In genomic region chr14:22929848-22930364, GRCh38 we compare ENCODE assay signal across 8 cellular contexts. TPM values are rescaled to one million over a fixed set of nuclear protein-coding genes. Genes with fewer than 3 reads are reported as not detected.
DNase-seq lines count a peak whose midpoint lies in the region; ATAC-seq and TF ChIP-seq lines count a peak whose summit lies in the region.

No MANE protein-coding gene starts in this region.

- no peaks in the 10 kb centered on the region for H3K9me3 Mint-ChIP-seq in CD8-positive, alpha-beta T cell
- no peaks in the 10 kb centered on the region for H3K9me3 Mint-ChIP-seq in neural progenitor cell

- POLR2A ChIA-PET in CD8-positive, alpha-beta T cell (lab: Charles Lee), result interaction anchor here (0.6 to 3.2 kb wide), 20 partner anchors 11 to 360 kb away, joined by 3 to 32 read pairs (median 4); partner anchors contain the start of genes ACIN1, AJUBA, C14orf119 and HAUS4

- H2AFZ ChIP-seq in neural progenitor cell (replicated peaks), result peak overlapping the region; percentile 77

- peaks cover 27% of the 10 kb centered on the region for H3K79me2 ChIP-seq in neural progenitor cell (ENCODE audit: low read depth)

- peak; percentile 7 for ATAC-seq in CD8-positive, alpha-beta T cell
- no peak for ATAC-seq in HG03432 (IDR thresholded peaks at IDR 0.05; ENCODE audit: unreplicated experiment)

- peak overlapping the region; percentile 80 for H3K4me2 ChIP-seq in neural progenitor cell

- DNase-seq in CD8-positive, alpha-beta T cell, result no peak
- no peak for DNase-seq in HL-60 (ENCODE audit: low read depth in 1 of 2, low spot score in 1 of 2)
- no peak for DNase-seq in effector memory CD4-positive, alpha-beta T cell
- no peak for DNase-seq in neural progenitor cell (ENCODE audit: low spot score)
- DNase-seq in posterior cingulate gyrus, result no peak
- DNase-seq in lower leg skin (ENCODE audit: low spot score in 2 of 2), result no peak
- DNase-seq in iPS-NIHi7 (ENCODE audit: extremely low spot score), result no peak

- peaks cover 34% of the 10 kb centered on the region for H3F3A ChIP-seq in neural progenitor cell (ENCODE audit: low read depth)

- no peak overlapping the region for H3K9ac ChIP-seq in neural progenitor cell

- intact Hi-C loops in CD8-positive, alpha-beta T cell (cut with DNase I, micrococcal nuclease), result loop anchor here (1.0 to 10.0 kb wide), 11 partner anchors 11 to 1415 kb away; partner anchors contain the start of genes HAUS4 (in 2 of the 2), RBM23 (in 2 of the 2), AJUBA (in 1 of the 2) and BCL2L2 (in 1 of the 2)
- intact Hi-C loops in posterior cingulate gyrus (cut with DNase I), result loop anchor here (10.0 kb wide), 1 partner anchor 55 kb away; the partner anchor contains the start of gene AJUBA
- intact Hi-C loops in lower leg skin (cut with DNase I; ENCODE audit: low total_unique reads), result loop anchor here (2.0 kb wide), 1 partner anchor 53 kb away; the partner anchor contains the start of gene AJUBA

- peaks cover 18% of the 10 kb centered on the region for H3K36me3 Mint-ChIP-seq in CD8-positive, alpha-beta T cell
- H3K36me3 Mint-ChIP-seq in neural progenitor cell, result peaks cover 13% of the 10 kb centered on the region

- H3K36me3 ChIP-seq in CD8-positive, alpha-beta T cell (ENCODE audit: insufficient read depth, low read length), result peaks cover under 1% of the 10 kb centered on the region
- H3K36me3 ChIP-seq in effector memory CD4-positive, alpha-beta T cell (ENCODE audit: control insufficient read depth, insufficient read depth, low read length), result peaks cover 5% of the 10 kb centered on the region
- no peaks in the 10 kb centered on the region for H3K36me3 ChIP-seq in neural progenitor cell

- TF ChIP-seq CTCF in CD8-positive, alpha-beta T cell (IDR thresholded peaks at IDR 0.05), result no peak
- no peak for TF ChIP-seq CTCF in HL-60 (IDR thresholded peaks at IDR 0.05; ENCODE audit: insufficient read depth, low read length)
- TF ChIP-seq CTCF in neural progenitor cell (IDR thresholded peaks at IDR 0.05), result no peak
- no peak for TF ChIP-seq CTCF in lower leg skin (IDR thresholded peaks at IDR 0.05)

- no peaks in the 10 kb centered on the region for H3K9me3 ChIP-seq in CD8-positive, alpha-beta T cell (ENCODE audit: low read length)
- no peaks in the 10 kb centered on the region for H3K9me3 ChIP-seq in effector memory CD4-positive, alpha-beta T cell (ENCODE audit: control insufficient read depth, low read length)
- no peaks in the 10 kb centered on the region for H3K9me3 ChIP-seq in neural progenitor cell (ENCODE audit: low read depth)

- H3K4me3 ChIP-seq in CD8-positive, alpha-beta T cell (ENCODE audit: low read depth, low read length), result peak overlapping the region; percentile 93
- H3K4me3 ChIP-seq in HL-60 (replicated peaks; ENCODE audit: insufficient read depth, low read length) (peak overlapping the region; percentile 91), neural progenitor cell (peak overlapping the region; percentile 90), lower leg skin (ENCODE audit: low read depth, poor library complexity, severe bottlenecking) (no peak overlapping the region)
- peak overlapping the region; percentile 99 for H3K4me3 ChIP-seq in effector memory CD4-positive, alpha-beta T cell (ENCODE audit: insufficient read depth, low read depth, low read length, poor library complexity, severe bottlenecking)

- peak overlapping the region; percentile 74 for H3K27ac ChIP-seq in CD8-positive, alpha-beta T cell (ENCODE audit: low read depth, low read length)
- H3K27ac ChIP-seq in HL-60 (replicated peaks) (peak overlapping the region; percentile 58), neural progenitor cell (no peak overlapping the region)
- peak overlapping the region; percentile 65 for H3K27ac ChIP-seq in effector memory CD4-positive, alpha-beta T cell (ENCODE audit: insufficient read depth, low read length, poor library complexity, severe bottlenecking)

- no peaks in the 10 kb centered on the region for H3K27me3 ChIP-seq in CD8-positive, alpha-beta T cell (ENCODE audit: insufficient read depth, low read length)
- no peaks in the 10 kb centered on the region for H3K27me3 ChIP-seq in HL-60 (ENCODE audit: insufficient read depth, poor library complexity, severe bottlenecking)
- H3K27me3 ChIP-seq in effector memory CD4-positive, alpha-beta T cell (replicated peaks; ENCODE audit: control insufficient read depth, insufficient read depth, low read length, poor library complexity, severe bottlenecking), result no peaks in the 10 kb centered on the region
- no peaks in the 10 kb centered on the region for H3K27me3 ChIP-seq in neural progenitor cell

- peaks cover 21% of the 10 kb centered on the region for H3K4me1 Mint-ChIP-seq in CD8-positive, alpha-beta T cell (ENCODE audit: low read depth)
- H3K4me1 Mint-ChIP-seq in neural progenitor cell, result peaks cover 19% of the 10 kb centered on the region

- H4K20me1 ChIP-seq in neural progenitor cell (ENCODE audit: low read depth), result no peaks in the 10 kb centered on the region

- CTCF ChIA-PET in CD8-positive, alpha-beta T cell (lab: Charles Lee), result interaction anchor here (0.7 to 3.2 kb wide), 27 partner anchors 8 to 372 kb away, joined by 3 to 21 read pairs (median 4); partner anchors contain the start of genes AJUBA, LRP10, RBM23 and REM2

- peaks cover 10% of the 10 kb centered on the region for H3K4me1 ChIP-seq in CD8-positive, alpha-beta T cell (ENCODE audit: insufficient read depth, low read length)
- H3K4me1 ChIP-seq in effector memory CD4-positive, alpha-beta T cell (ENCODE audit: control insufficient read depth, insufficient read depth, low read length, poor library complexity, severe bottlenecking), result peaks cover 9% of the 10 kb centered on the region
- peaks cover 12% of the 10 kb centered on the region for H3K4me1 ChIP-seq in neural progenitor cell

- no peak overlapping the region for H3K27ac Mint-ChIP-seq in CD8-positive, alpha-beta T cell
- no peak overlapping the region for H3K27ac Mint-ChIP-seq in neural progenitor cell

- WGBS in lower leg skin, 2 donors, result 0 to 1% methylated on average over 6 of the region's 6 CpGs

- no peak for TF ChIP-seq POLR2A in lower leg skin (IDR thresholded peaks at IDR 0.05)

- H3K4me3 Mint-ChIP-seq in CD8-positive, alpha-beta T cell, result no peak overlapping the region
- no peak overlapping the region for H3K4me3 Mint-ChIP-seq in neural progenitor cell

- H3K27me3 Mint-ChIP-seq in CD8-positive, alpha-beta T cell (ENCODE audit: low read depth), result no peaks in the 10 kb centered on the region
- H3K27me3 Mint-ChIP-seq in neural progenitor cell (ENCODE audit: insufficient read depth, low read depth), result peaks cover 6% of the 10 kb centered on the region

RNA-seq across cellular contexts. Expression of gene PRMT5, which starts 0.7 kb away (rescaled TPM):
- total RNA-seq in CD8-positive, alpha-beta T cell, result 10 to 100 TPM; 14.3 to 15.2 TPM
- total RNA-seq in neural progenitor cell (ENCODE audit: low replicate concordance) (54.6 and 97.6 TPM in 2 replicates), lower leg skin (10 to 100 TPM; 42.9 to 53.2 (median 48.3) TPM)

RNA-seq across cellular contexts. Expression of gene RBM23, which starts 11.0 kb away (rescaled TPM):
- 100 to 1,000 TPM; 135 to 141 TPM for total RNA-seq in CD8-positive, alpha-beta T cell
- total RNA-seq in neural progenitor cell (ENCODE audit: low replicate concordance) (139 and 170 TPM in 2 replicates), lower leg skin (100 to 1,000 TPM in 2 of 4 donors, 10 to 100 TPM in 2; 71.2 to 202 (median 105) TPM)

RNA-seq across cellular contexts. Expression of gene HAUS4, which starts 27.0 kb away (rescaled TPM):
- total RNA-seq in CD8-positive, alpha-beta T cell, result 10 to 100 TPM; 11.9 to 15.3 TPM
- total RNA-seq in neural progenitor cell (ENCODE audit: low replicate concordance), result 93.3 and 103 TPM in 2 replicates
- 10 to 100 TPM; 52.3 to 74.4 (median 61.9) TPM for total RNA-seq in lower leg skin

RNA-seq across cellular contexts. Expression of gene REM2, which starts 46.9 kb away (rescaled TPM):
- 1 to 10 TPM; 4.1 to 5.4 TPM for total RNA-seq in CD8-positive, alpha-beta T cell
- total RNA-seq in neural progenitor cell (ENCODE audit: low replicate concordance) (1.7 and 3.3 TPM in 2 replicates), lower leg skin (1 to 10 TPM in 2 of 4 donors, under 1 TPM in 2; 0.52 to 2.5 (median 1.5) TPM)

RNA-seq across cellular contexts. Expression of gene AJUBA, which starts 52.4 kb away (rescaled TPM):
- under 1 TPM; 0.52 to 0.72 TPM for total RNA-seq in CD8-positive, alpha-beta T cell
- total RNA-seq in neural progenitor cell (ENCODE audit: low replicate concordance) (99.6 and 147 TPM in 2 replicates), lower leg skin (10 to 100 TPM; 66.2 to 98.4 (median 74.8) TPM)
